In the genomic region with DNA sequence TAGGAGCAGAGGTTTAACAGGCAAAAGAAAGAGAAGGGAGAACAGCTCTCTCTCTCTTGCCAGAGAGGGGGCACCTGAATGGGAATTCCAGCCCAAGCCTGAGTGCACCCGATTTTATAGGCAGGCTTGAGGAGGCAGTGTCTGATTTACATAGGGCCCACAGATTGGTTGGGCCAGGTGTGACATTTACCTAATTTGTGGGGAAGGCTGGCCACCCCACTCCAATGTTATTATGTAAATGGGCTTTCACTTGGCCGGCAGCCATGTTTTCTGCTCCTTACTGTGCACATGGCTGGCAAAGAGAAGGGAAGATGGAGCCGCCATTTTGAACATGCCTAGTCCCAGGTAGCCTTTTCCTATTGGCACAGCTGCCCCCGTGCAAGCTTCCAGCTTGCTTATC, we compare ENCODE assay signal across 20 cellular contexts.
"Had no signal": no experiment of that assay in that cellular context is flagged by ENCODE, and none has a peak within 500 bp of the region (broad histone marks: within the 10 kb centered on the region; RNA-seq: fewer than 3 reads in every experiment).

No MANE protein-coding gene starts in this region.

- H3K4me3 ChIP-seq: esophagus muscularis mucosa, hepatocyte, prostate gland, skin epidermis, tibial artery had no signal

- H3K27me3 ChIP-seq: brain microvascular endothelial cell, esophagus muscularis mucosa, hepatocyte, tibial artery had no signal

- ATAC-seq: activated CD4-positive, CD25-positive, alpha-beta regulatory T cell treated with anti-CD3 and anti-CD28 coated beads, Interleukin-2, amount 50 U/mL, for 24 hours; left lobe of liver; right cardiac atrium; stimulated activated naive B cell treated with anti-CD40 and anti-IgM and Interleukin-4, amounts not matched to agents 10 μg/mL and 1 μg/mL and 100 μg/mL, for 72 hours had no signal

- DNase-seq: activated CD4-positive, alpha-beta T cell treated with anti-CD3 and anti-CD28 coated beads, Interleukin-2, amount 50 U/mL, for 1 hour; activated CD8-positive, alpha-beta memory T cell treated with anti-CD3 and anti-CD28 coated beads for 24 hours; activated naive CD4-positive, alpha-beta T cell; activated naive CD8-positive, alpha-beta T cell treated with anti-CD3 and anti-CD28 coated beads, Interleukin-2, amount 10 ng/mL, durations not matched to agents 7 days and 5 days; anterior cingulate cortex; brain microvascular endothelial cell; cortex of kidney; effector CD4-positive, alpha-beta T cell; midbrain; right cardiac atrium; stimulated activated CD4-positive, alpha-beta T cell treated with anti-CD3 and anti-CD28 coated beads, Interleukin-15, amount 100 ng/mL, for 24 hours; stimulated activated CD4-positive, alpha-beta T cell treated with anti-CD3 and anti-CD28 coated beads, Interleukin-4, amount 100 ng/mL, for 1 hour; stimulated activated naive B cell treated with anti-CD40 and anti-IgM and Interleukin-4, amounts not matched to agents 10 μg/mL and 1 μg/mL and 100 μg/mL, for 72 hours; tibial artery had no signal

- H3K36me3 ChIP-seq: brain microvascular endothelial cell, esophagus muscularis mucosa, prostate gland, tibial artery had no signal
